Comparison of ENCODE assay signal across 8 cellular contexts in the genomic region with DNA sequence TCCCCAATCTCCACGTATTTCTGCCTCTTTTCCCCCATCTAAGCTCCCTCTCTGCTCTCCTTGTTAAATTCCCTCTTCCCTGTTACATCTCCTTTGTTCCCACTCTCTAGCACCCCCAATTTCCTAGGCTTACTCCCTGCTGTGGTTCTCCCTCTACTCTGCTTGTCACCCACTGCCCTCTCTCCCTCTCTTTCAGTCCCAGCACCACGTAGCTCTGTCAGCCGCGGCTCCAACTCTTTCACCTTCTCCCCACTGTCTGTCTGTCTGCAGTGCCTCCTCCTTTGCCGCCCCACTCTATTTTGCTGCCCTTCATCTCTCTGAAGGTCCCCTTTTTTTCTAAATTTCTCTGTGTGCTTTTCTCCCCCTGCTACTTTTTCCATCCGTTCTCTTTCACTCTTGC. TPM values are rescaled to one million over a fixed set of nuclear protein-coding genes. Genes with fewer than 3 reads are reported as not detected.
DNase-seq lines count a peak whose midpoint lies in the region; ATAC-seq, FAIRE-seq and TF ChIP-seq lines count a peak whose summit lies in the region.

No MANE protein-coding gene starts in this region.

- H3K27ac ChIP-seq in RWPE2 (ENCODE audit: poor library complexity, severe bottlenecking) (peak overlapping the region; percentile 49), parathyroid adenoma (peak overlapping the region; percentile 57)

- H3K4me3 ChIP-seq in RWPE2 (ENCODE audit: severe bottlenecking) (peak overlapping the region; percentile 57), fibroblast of mammary gland (ENCODE audit: control insufficient read depth, low read depth, low read length) (peak overlapping the region; percentile 100), parathyroid adenoma (ENCODE audit: low read depth, low read length) (peak overlapping the region; percentile 95)

- peak; percentile 18; the same call in 1 of the 3 replicates for ATAC-seq in RWPE2 (ENCODE audit: low read depth)
- ATAC-seq in GM18907 (IDR thresholded peaks at IDR 0.05; ENCODE audit: unreplicated experiment), result no peak

- peaks cover 41% of the 10 kb centered on the region for H3K36me3 ChIP-seq in RWPE2 (ENCODE audit: low read depth)
- no peaks in the 10 kb centered on the region for H3K36me3 ChIP-seq in parathyroid adenoma (ENCODE audit: control insufficient read depth, insufficient read depth, low read length)

- peaks cover 3% of the 10 kb centered on the region for H3K4me1 ChIP-seq in RWPE2 (ENCODE audit: insufficient read depth, poor library complexity, severe bottlenecking)
- no peaks in the 10 kb centered on the region for H3K4me1 ChIP-seq in parathyroid adenoma

- peaks cover 4% of the 10 kb centered on the region for H3K79me2 ChIP-seq in parathyroid adenoma

- H3K27me3 ChIP-seq in RWPE2 (ENCODE audit: insufficient read depth, poor library complexity, severe bottlenecking) (no peaks in the 10 kb centered on the region), parathyroid adenoma (ENCODE audit: control insufficient read depth, insufficient read depth, low read length) (no peaks in the 10 kb centered on the region)

- H2AFZ ChIP-seq in parathyroid adenoma, result peak overlapping the region; percentile 75

- DNase-seq in EH (ENCODE audit: low read depth), result peak; percentile 12
- DNase-seq in RWPE2 (ENCODE audit: low spot score), result no peak
- DNase-seq in fibroblast of mammary gland (ENCODE audit: low read depth), result no peak
- no peak for DNase-seq in frontal cortex (ENCODE audit: low spot score in 2 of 2)
- DNase-seq in NCI-H1436 treated with DMSO at 0.1 percent for 48 hours (lab: John Stamatoyannopoulos, UW), result no peak
- DNase-seq in NCI-H82 treated with DMSO at 0.1 percent for 48 hours (lab: John Stamatoyannopoulos, UW; ENCODE audit: unreplicated experiment), result no peak

- TF ChIP-seq CTCF in RWPE2 (IDR thresholded peaks at IDR 0.05; ENCODE audit: poor library complexity, severe bottlenecking) (no peak), fibroblast of mammary gland (conservative IDR thresholded peaks at IDR 0.05; ENCODE audit: control insufficient read depth, insufficient read depth, low read depth, low read length) (no peak), parathyroid adenoma (IDR thresholded peaks at IDR 0.05) (no peak)

- no peak overlapping the region for H3K9ac ChIP-seq in parathyroid adenoma

- peak overlapping the region; percentile 78 for H3K4me2 ChIP-seq in parathyroid adenoma (ENCODE audit: low read length)

- peaks cover 26% of the 10 kb centered on the region for H3K9me3 ChIP-seq in RWPE2 (ENCODE audit: severe bottlenecking)
- H3K9me3 ChIP-seq in parathyroid adenoma (ENCODE audit: control insufficient read depth, low read length), result no peaks in the 10 kb centered on the region

- no peak for FAIRE-seq in frontal cortex (lab: Jason Lieb, UNC)

RNA-seq across cellular contexts. Expression of gene ZNF841, which starts 1.0 kb away (rescaled TPM):
- 52.6 TPM for total RNA-seq in frontal cortex

RNA-seq across cellular contexts. Expression of gene ZNF616, which starts 45.2 kb away (rescaled TPM):
- 28.9 TPM for total RNA-seq in frontal cortex

RNA-seq across cellular contexts. Expression of gene ZNF432, which starts 45.9 kb away (rescaled TPM):
- total RNA-seq in frontal cortex, result 18.8 TPM
